Comparison of ENCODE assay signal across 30 cellular contexts in the genomic region with DNA sequence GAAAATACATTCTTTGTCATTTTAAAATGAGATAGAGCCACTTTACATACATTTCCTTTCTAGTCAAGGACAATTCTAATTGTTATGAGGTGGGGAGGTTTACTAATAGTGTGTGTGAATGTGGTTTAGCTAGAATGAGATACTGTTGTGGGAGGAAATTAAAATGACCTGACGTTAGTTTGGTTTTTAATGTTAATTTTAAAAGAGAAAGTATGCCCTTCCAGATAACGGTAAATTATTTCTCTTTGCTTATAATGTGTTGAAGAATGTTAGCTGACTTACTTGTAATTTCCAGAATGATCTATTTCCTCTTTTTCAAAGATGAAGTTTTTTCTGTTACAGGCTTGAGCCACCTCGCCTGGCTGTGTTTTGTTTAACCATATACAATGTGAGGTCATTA. TPM values are rescaled to one million over a fixed set of nuclear protein-coding genes. Genes with fewer than 3 reads are reported as not detected.
DNase-seq lines count a peak whose midpoint lies in the region; ATAC-seq, FAIRE-seq and TF ChIP-seq lines count a peak whose summit lies in the region.
"Had no signal": no experiment of that assay in that cellular context is flagged by ENCODE, and none has a peak within 500 bp of the region (broad histone marks: within the 10 kb centered on the region; RNA-seq: fewer than 3 reads in every experiment).

No MANE protein-coding gene starts in this region.

- TF ChIP-seq RAD21 in GM12878 (IDR thresholded peaks at IDR 0.05; ENCODE audit: insufficient read depth, low read depth, low read length): no peak

- POLR2A ChIA-PET in GM12878 (lab: Charles Lee): no interaction called here

- WGBS in GM12878 (ENCODE audit: insufficient coverage, insufficient replicate concordance, low lambda C conversion rate, missing lambda C conversion rate): 25% methylated on average over 3 of the region's 3 CpGs

- no peaks in the 10 kb centered on the region for H3K4me1 Mint-ChIP-seq in nephron progenitor cell

- BruUV-seq in GM12878 (replicated peaks; lab: Mats Ljungman, UMichigan): no TSS peak

- no peak for TF ChIP-seq POLR2A in GM12891 (IDR thresholded peaks at IDR 0.05; ENCODE audit: low read depth, low read length)
- no peak for TF ChIP-seq POLR2A in GM12878 (IDR thresholded peaks at IDR 0.05; ENCODE audit: low read depth, low read length)

- no peak overlapping the region for H3K27ac Mint-ChIP-seq in nephron progenitor cell
- H3K27ac Mint-ChIP-seq: H9, memory B cell had no signal

- peaks cover 23% of the 10 kb centered on the region for H3K79me2 ChIP-seq in GM12878 (ENCODE audit: control insufficient read depth, insufficient read depth, low read length)

- no peak for FAIRE-seq in GM12891 (lab: Jason Lieb, UNC)
- FAIRE-seq in GM12878 (lab: Jason Lieb, UNC): no peak
- FAIRE-seq: HTR-8/SVneo had no signal

- no peaks in the 10 kb centered on the region for H4K20me1 ChIP-seq in GM12878 (ENCODE audit: control insufficient read depth, insufficient read depth)

- peaks cover 73% of the 10 kb centered on the region for H3K36me3 Mint-ChIP-seq in nephron progenitor cell (ENCODE audit: low read depth)

- H3K9me3 Mint-ChIP-seq in nephron progenitor cell: peaks cover 89% of the 10 kb centered on the region

- no peak overlapping the region for H3K9ac ChIP-seq in GM12878 (ENCODE audit: control insufficient read depth, insufficient read depth, low read length)

- H3K27ac ChIP-seq in GM12878 (ENCODE audit: control insufficient read depth, insufficient read depth): no peak overlapping the region
- H3K27ac ChIP-seq: ascending aorta, dorsolateral prefrontal cortex, SJCRH30, skin epidermis, stomach, thyroid gland had no signal

- CTCF ChIA-PET in GM12878 (lab: Yijun Ruan, JAX): interaction anchor here (0.8 to 1.5 kb wide), 2 partner anchors 17 to 91 kb away, joined by 5 to 7 read pairs; a partner anchor contains a TSS

- RAD21 ChIA-PET in GM12878 (lab: Charles Lee; ENCODE audit: unreplicated experiment): no interaction called here

- no peak for DNase-seq in GM12891 (ENCODE audit: insufficient read length, low spot score)
- DNase-seq in GM12878 (ENCODE audit: low read depth, low spot score): no peak
- DNase-seq in nephron progenitor cell: no peak
- DNase-seq in A172 (ENCODE audit: low spot score): no peak
- no peak for DNase-seq in posterior vena cava (ENCODE audit: low spot score)
- DNase-seq: activated CD4-positive, alpha-beta T cell treated with anti-CD3 and anti-CD28 coated beads for 36 hours; activated CD8-positive, alpha-beta memory T cell treated with anti-CD3 and anti-CD28 coated beads for 24 hours; activated T-cell treated with anti-CD3 and anti-CD28 coated beads, Interleukin-2, amount 50 U/mL, for 1 hour; dorsolateral prefrontal cortex; EL; H9; KBM-7; MG63; NCI-H1417; NCI-H2029 treated with DMSO at 0.1 percent for 48 hours; NCI-H226; NCI-H69; retina; SJCRH30; stomach; thyroid gland had no signal

- no peaks in the 10 kb centered on the region for H3K27me3 ChIP-seq in GM12878 (replicated peaks in 1 of 2; ENCODE audit: control insufficient read depth in 2 of 2, insufficient read depth in 2 of 2, low read length in 1 of 2)
- H3K27me3 ChIP-seq: ascending aorta, MG63, SJCRH30, thyroid gland had no signal

- intact Hi-C loops in GM12878 (cut with micrococcal nuclease; ENCODE audit: unreplicated experiment): no loop called here
- intact Hi-C loops in posterior vena cava (cut with DNase I): loop anchor here (10.0 kb wide), 2 partner anchors 203 to 243 kb away; no protein-coding TSS in a partner anchor

- H3K27me3 Mint-ChIP-seq in nephron progenitor cell (ENCODE audit: low read depth, poor library complexity): peaks cover 25% of the 10 kb centered on the region

- H3K4me3 ChIP-seq in GM12878: no peak overlapping the region
- H3K4me3 ChIP-seq: MG63, SJCRH30, skin epidermis, stomach, thyroid gland had no signal

- H3K36me3 ChIP-seq in GM12878 (ENCODE audit: control insufficient read depth in 2 of 2, insufficient read depth in 2 of 2, low read length in 1 of 2): 0 out of 4 replicates have a peak, but pooled peaks cover 0 to 4% of the 10 kb centered on the region in 2 experiments

- H3K4me3 Mint-ChIP-seq in nephron progenitor cell: peak overlapping the region; percentile 99

- no peaks in the 10 kb centered on the region for H3K4me1 ChIP-seq in GM12878 (ENCODE audit: control insufficient read depth, insufficient read depth, low read length)
- H3K4me1 ChIP-seq: SJCRH30 had no signal

- no peak for TF ChIP-seq CTCF in GM12878 (IDR thresholded peaks at IDR 0.05 in 2 of 3, conservative IDR thresholded peaks at IDR 0.05 in 1 of 3; ENCODE audit: control insufficient read depth in 2 of 3, extremely low read depth in 1 of 3, insufficient read depth in 1 of 3, low read depth in 3 of 3, low read length in 3 of 3)
- TF ChIP-seq CTCF in nephron progenitor cell (IDR thresholded peaks at IDR 0.05): no peak

- TF ChIP-seq EP300 in GM12878 (IDR thresholded peaks at IDR 0.05; ENCODE audit: borderline replicate concordance in 1 of 2, control insufficient read depth in 1 of 2, low read depth in 2 of 2, low read length in 2 of 2): no peak

- in situ Hi-C loops in GM12878 (cut with MboI): loop anchor here (10.0 kb wide), 1 partner anchor 243 kb away; no protein-coding TSS in a partner anchor

- no peak overlapping the region for H3K4me2 ChIP-seq in GM12878 (ENCODE audit: control insufficient read depth, insufficient read depth)

- ATAC-seq in HG03565 (IDR thresholded peaks at IDR 0.05; ENCODE audit: unreplicated experiment) (peak; percentile 30), GM12878 (no peak), HG03571 (IDR thresholded peaks at IDR 0.05; ENCODE audit: unreplicated experiment) (no peak), HG03175 (IDR thresholded peaks at IDR 0.05; ENCODE audit: unreplicated experiment) (no peak)
- ATAC-seq: activated CD4-positive, alpha-beta T cell treated with anti-CD3 and anti-CD28 coated beads for 36 hours; left lobe of liver had no signal

- peaks cover 24% of the 10 kb centered on the region for H3K9me3 ChIP-seq in GM12878 (replicated peaks; ENCODE audit: control insufficient read depth, insufficient read depth, low read length)

- SMC1A ChIA-PET in GM12878 (lab: Charles Lee; ENCODE audit: uncharacterized antibody, unreplicated experiment): interaction anchor here (1.4 kb wide), 1 partner anchor 242 kb away, joined by 3 read pairs; no protein-coding TSS in a partner anchor

- H2AFZ ChIP-seq in GM12878 (ENCODE audit: control insufficient read depth, low read depth, low read length): no peak overlapping the region

RNA-seq across cellular contexts. Expression of a gene that starts 1.7 kb away (rescaled TPM):
- 59.8 TPM for polyA plus RNA-seq in GM12891 (2012; ENCODE audit: low read depth, missing spikeins)
- 37.7 and 39.7 TPM in 2 replicates for total RNA-seq in GM12878 (2013; cell fraction: nucleolus; rRNA removed)
- total RNA-seq in GM12878 (2014; rRNA removed) (55.6 and 66.7 TPM in 2 replicates), GM12878 (2014; rRNA removed; fragmentation: Illumina TruSeq; extraction: Trizol) (69.7 and 70.4 TPM in 2 replicates), GM12878 (2021) (61.4 and 63.3 TPM in 2 replicates), posterior vena cava (10 to 100 TPM; 57.9 to 63.1 TPM)
- polyA plus RNA-seq in GM12878 (2011; ENCODE audit: low read depth): 48.5 TPM
- polyA plus RNA-seq in GM12878 (2011; rRNA removed) (42.0 and 63.1 TPM in 2 replicates), GM12878 (2014; fragmentation: Illumina TruSeq; extraction: Trizol) (77.9 and 100 TPM in 2 replicates), GM12878 (2014; fragmentation: Nextera tagmentation; extraction: Ambion mirVana) (10 to 100 TPM; 43.2 to 69.1 TPM), GM12878 (2014; rRNA removed) (55.7 and 69.4 TPM in 2 replicates), GM12878 (2016; fragmentation: Nextera tagmentation; extraction: Ambion mirVana) (10 to 100 TPM; 79.9 to 88.8 TPM)
- polyA plus RNA-seq in GM12878 (2011; cell fraction: cytosol; rRNA removed): 15.3 and 16.7 TPM in 2 replicates
- polyA plus RNA-seq in GM12878 (2011; cell fraction: nucleus; rRNA removed): 25.6 and 29.4 TPM in 2 replicates
- 63.9 and 66.4 TPM in 2 replicates for polyA plus RNA-seq in GM12878 (2012)
- 15.1 and 20.3 TPM in 2 replicates for polyA minus RNA-seq in GM12878 (2011; rRNA and poly(A)+ RNA removed)
- 8.0 and 8.3 TPM in 2 replicates for polyA minus RNA-seq in GM12878 (2011; cell fraction: cytosol; rRNA and poly(A)+ RNA removed)
- 13.2 and 20.3 TPM in 2 replicates for polyA minus RNA-seq in GM12878 (2011; cell fraction: nucleus; rRNA and poly(A)+ RNA removed)
- 109 and 119 TPM in 2 replicates for total RNA-seq in A172 (2014; rRNA removed; shearing (Covaris generic))

RNA-seq across cellular contexts. Expression of a gene that starts 8.1 kb away (rescaled TPM):
- 0.06 TPM for polyA plus RNA-seq in GM12891 (2012; ENCODE audit: low read depth, missing spikeins)
- 1.8 and 2.0 TPM in 2 replicates for total RNA-seq in GM12878 (2013; cell fraction: nucleolus; rRNA removed)
- total RNA-seq in GM12878 (2014; rRNA removed) (0.22 and 0.51 TPM in 2 replicates), GM12878 (2014; rRNA removed; fragmentation: Illumina TruSeq; extraction: Trizol) (0.18 and 0.32 TPM in 2 replicates), GM12878 (2021) (0.19 and 0.31 TPM in 2 replicates), posterior vena cava (under 1 TPM; 0.81 to 0.93 TPM)
- 0.16 TPM for polyA plus RNA-seq in GM12878 (2011; ENCODE audit: low read depth)
- polyA plus RNA-seq in GM12878 (2011; rRNA removed) (0.17 and 0.19 TPM in 2 replicates), GM12878 (2014; fragmentation: Illumina TruSeq; extraction: Trizol) (0.18 and 0.25 TPM in 2 replicates), GM12878 (2014; fragmentation: Nextera tagmentation; extraction: Ambion mirVana) (under 1 TPM in 1 of 2 experiments, not detected in 1; 0.02 TPM), GM12878 (2014; rRNA removed) (0.24 and 0.25 TPM in 2 replicates), GM12878 (2016; fragmentation: Nextera tagmentation; extraction: Ambion mirVana) (not detected)
- polyA plus RNA-seq in GM12878 (2011; cell fraction: cytosol; rRNA removed): 0.05 and 0.10 TPM in 2 replicates
- 0.37 and 0.43 TPM in 2 replicates for polyA plus RNA-seq in GM12878 (2011; cell fraction: nucleus; rRNA removed)
- polyA plus RNA-seq in GM12878 (2012): 0.09 and 0.13 TPM in 2 replicates
- 0.10 and 0.29 TPM in 2 replicates for polyA minus RNA-seq in GM12878 (2011; rRNA and poly(A)+ RNA removed)
- polyA minus RNA-seq in GM12878 (2011; cell fraction: cytosol; rRNA and poly(A)+ RNA removed): not detected in 2 replicates
- polyA minus RNA-seq in GM12878 (2011; cell fraction: nucleus; rRNA and poly(A)+ RNA removed): 0.24 and 0.48 TPM in 2 replicates
- 1.5 and 1.6 TPM in 2 replicates for total RNA-seq in A172 (2014; rRNA removed; shearing (Covaris generic))
- total RNA-seq: ascending aorta had no signal

RNA-seq across cellular contexts. Expression of a gene that starts 16.3 kb away (rescaled TPM):
- polyA plus RNA-seq in GM12891 (2012; ENCODE audit: low read depth, missing spikeins): 0.01 TPM
- total RNA-seq in GM12878 (2013; cell fraction: nucleolus; rRNA removed): 1.0 and 1.3 TPM in 2 replicates
- total RNA-seq in GM12878 (2014; rRNA removed): 0.06 TPM in 1 of 2 replicates, not detected in the other
- total RNA-seq in GM12878 (2014; rRNA removed; fragmentation: Illumina TruSeq; extraction: Trizol): 0.04 and 0.05 TPM in 2 replicates
- total RNA-seq in GM12878 (2021): 0.05 and 0.11 TPM in 2 replicates
- not detected for polyA plus RNA-seq in GM12878 (2011; ENCODE audit: low read depth)
- 0.04 and 0.11 TPM in 2 replicates for polyA plus RNA-seq in GM12878 (2011; rRNA removed)
- polyA plus RNA-seq in GM12878 (2011; cell fraction: cytosol; rRNA removed): 0.01 and 0.03 TPM in 2 replicates
- polyA plus RNA-seq in GM12878 (2011; cell fraction: nucleus; rRNA removed): 0.18 and 0.25 TPM in 2 replicates
- polyA plus RNA-seq in GM12878 (2012): 0.04 and 0.11 TPM in 2 replicates
- polyA plus RNA-seq in GM12878 (2014; fragmentation: Illumina TruSeq; extraction: Trizol): 0.03 and 0.08 TPM in 2 replicates
- polyA plus RNA-seq in GM12878 (2014; fragmentation: Nextera tagmentation; extraction: Ambion mirVana): not detected
- polyA plus RNA-seq in GM12878 (2014; rRNA removed): 0.03 and 0.10 TPM in 2 replicates
- not detected for polyA plus RNA-seq in GM12878 (2016; fragmentation: Nextera tagmentation; extraction: Ambion mirVana)
- 0.07 and 0.15 TPM in 2 replicates for polyA minus RNA-seq in GM12878 (2011; rRNA and poly(A)+ RNA removed)
- not detected in 2 replicates for polyA minus RNA-seq in GM12878 (2011; cell fraction: cytosol; rRNA and poly(A)+ RNA removed)
- 0.24 and 0.29 TPM in 2 replicates for polyA minus RNA-seq in GM12878 (2011; cell fraction: nucleus; rRNA and poly(A)+ RNA removed)
- 0.57 and 1.1 TPM in 2 replicates for total RNA-seq in A172 (2014; rRNA removed; shearing (Covaris generic))
- 1 to 10 TPM; 3.7 to 7.4 TPM for total RNA-seq in posterior vena cava
- total RNA-seq: activated CD4-positive, alpha-beta T cell treated with anti-CD3 and anti-CD28 coated beads for 36 hours; osteocyte had no signal

RNA-seq across cellular contexts. Expression of a gene that starts 18.4 kb away (rescaled TPM):
- not detected for polyA plus RNA-seq in GM12891 (2012; ENCODE audit: low read depth, missing spikeins)
- 0.37 and 0.56 TPM in 2 replicates for total RNA-seq in GM12878 (2013; cell fraction: nucleolus; rRNA removed)
- total RNA-seq in GM12878 (2014; rRNA removed) (0.17 and 0.38 TPM in 2 replicates), GM12878 (2014; rRNA removed; fragmentation: Illumina TruSeq; extraction: Trizol) (0.31 and 0.46 TPM in 2 replicates), GM12878 (2021) (0.44 and 0.58 TPM in 2 replicates), posterior vena cava (under 1 TPM; 0.46 to 1.00 TPM)
- not detected for polyA plus RNA-seq in GM12878 (2011; ENCODE audit: low read depth)
- polyA plus RNA-seq in GM12878 (2011; rRNA removed) (not detected in 2 replicates), GM12878 (2014; fragmentation: Illumina TruSeq; extraction: Trizol) (0.09 TPM in 1 of 2 replicates, not detected in the other), GM12878 (2014; fragmentation: Nextera tagmentation; extraction: Ambion mirVana) (not detected), GM12878 (2014; rRNA removed) (not detected in 2 replicates), GM12878 (2016; fragmentation: Nextera tagmentation; extraction: Ambion mirVana) (not detected)
- polyA plus RNA-seq in GM12878 (2011; cell fraction: cytosol; rRNA removed): not detected in 2 replicates
- 0.09 TPM in 1 of 2 replicates, not detected in the other for polyA plus RNA-seq in GM12878 (2011; cell fraction: nucleus; rRNA removed)
- polyA plus RNA-seq in GM12878 (2012): not detected in 2 replicates
- polyA minus RNA-seq in GM12878 (2011; rRNA and poly(A)+ RNA removed): 0.51 and 0.57 TPM in 2 replicates
- not detected in 2 replicates for polyA minus RNA-seq in GM12878 (2011; cell fraction: cytosol; rRNA and poly(A)+ RNA removed)
- 0.12 and 0.96 TPM in 2 replicates for polyA minus RNA-seq in GM12878 (2011; cell fraction: nucleus; rRNA and poly(A)+ RNA removed)
- not detected in 2 replicates for total RNA-seq in A172 (2014; rRNA removed; shearing (Covaris generic))
- total RNA-seq: ascending aorta, H9, SJCRH30 had no signal
- polyA plus RNA-seq: stomach had no signal

RNA-seq across cellular contexts. Expression of a gene that starts 21.4 kb away (rescaled TPM):
- not detected for polyA plus RNA-seq in GM12891 (2012; ENCODE audit: low read depth, missing spikeins)
- total RNA-seq in GM12878 (2013; cell fraction: nucleolus; rRNA removed): 0.61 and 0.71 TPM in 2 replicates
- total RNA-seq in GM12878 (2014; rRNA removed): 0.05 and 0.11 TPM in 2 replicates
- total RNA-seq in GM12878 (2014; rRNA removed; fragmentation: Illumina TruSeq; extraction: Trizol): not detected in 2 replicates
- total RNA-seq in GM12878 (2021): 0.08 and 0.10 TPM in 2 replicates
- not detected for polyA plus RNA-seq in GM12878 (2011; ENCODE audit: low read depth)
- polyA plus RNA-seq in GM12878 (2011; rRNA removed): 0.04 TPM in 1 of 2 replicates, not detected in the other
- 0.01 TPM in 1 of 2 replicates, not detected in the other for polyA plus RNA-seq in GM12878 (2011; cell fraction: cytosol; rRNA removed)
- 0.16 and 0.24 TPM in 2 replicates for polyA plus RNA-seq in GM12878 (2011; cell fraction: nucleus; rRNA removed)
- 0.03 and 0.07 TPM in 2 replicates for polyA plus RNA-seq in GM12878 (2012)
- polyA plus RNA-seq in GM12878 (2014; fragmentation: Illumina TruSeq; extraction: Trizol): 0.06 TPM in 1 of 2 replicates, not detected in the other
- polyA plus RNA-seq in GM12878 (2014; fragmentation: Nextera tagmentation; extraction: Ambion mirVana): not detected
- polyA plus RNA-seq in GM12878 (2014; rRNA removed): not detected in 2 replicates
- polyA plus RNA-seq in GM12878 (2016; fragmentation: Nextera tagmentation; extraction: Ambion mirVana): under 1 TPM in 1 of 2 experiments, not detected in 1; 0.17 TPM
- polyA minus RNA-seq in GM12878 (2011; rRNA and poly(A)+ RNA removed): 0.10 TPM in 1 of 2 replicates, not detected in the other
- polyA minus RNA-seq in GM12878 (2011; cell fraction: cytosol; rRNA and poly(A)+ RNA removed): not detected in 2 replicates
- polyA minus RNA-seq in GM12878 (2011; cell fraction: nucleus; rRNA and poly(A)+ RNA removed): 0.12 and 0.48 TPM in 2 replicates
- 0.14 TPM in 1 of 2 replicates, not detected in the other for total RNA-seq in A172 (2014; rRNA removed; shearing (Covaris generic))
- total RNA-seq in posterior vena cava: 1 to 10 TPM; 2.0 to 3.0 TPM
- total RNA-seq: activated CD4-positive, alpha-beta T cell treated with anti-CD3 and anti-CD28 coated beads for 36 hours; osteocyte had no signal
